ENCODE assay signal across 8 cellular contexts in the genomic region with DNA sequence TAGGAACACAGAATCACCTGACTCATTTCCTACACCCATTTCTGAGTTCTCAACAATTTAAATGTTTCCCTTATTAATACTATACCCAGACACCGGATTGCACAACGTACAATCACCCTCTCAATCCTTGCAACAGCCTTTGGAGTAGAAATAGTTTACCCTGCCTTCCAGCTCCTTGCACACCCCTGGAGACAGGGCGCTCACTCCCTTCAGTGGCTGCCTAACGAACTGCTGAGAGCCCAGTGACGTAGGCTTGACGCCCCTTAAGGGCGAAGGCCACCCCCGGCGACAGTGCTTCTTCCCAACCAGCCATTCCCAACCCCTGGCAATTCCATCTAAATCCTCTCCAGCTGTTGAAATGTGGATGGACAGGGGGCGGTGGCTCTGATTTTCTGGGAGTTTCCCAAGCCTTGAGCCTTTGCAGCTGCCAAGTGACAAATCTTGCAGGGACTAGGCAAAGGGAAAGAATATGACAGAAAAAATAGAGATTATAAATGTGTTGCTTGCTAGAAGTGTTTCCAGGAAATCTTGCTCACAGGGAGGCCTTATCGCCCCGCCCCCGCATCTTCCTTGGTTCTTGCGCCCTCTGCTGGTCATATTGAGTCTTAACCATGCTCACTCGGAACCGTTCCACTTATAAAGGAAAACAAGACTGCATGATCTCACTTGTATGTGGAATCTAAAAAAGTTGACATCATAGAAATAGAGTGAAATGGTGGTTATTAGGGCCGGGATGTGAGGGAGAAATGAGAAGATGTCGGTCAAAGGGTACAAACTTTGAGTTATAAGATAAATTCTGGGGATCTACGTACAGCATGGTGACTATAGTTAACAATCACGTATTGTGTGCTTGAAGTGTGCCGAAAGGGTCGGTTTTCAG. TPM values are rescaled to one million over a fixed set of nuclear protein-coding genes. Genes with fewer than 3 reads are reported as not detected.
DNase-seq lines count a peak whose midpoint lies in the region; ATAC-seq and TF ChIP-seq lines count a peak whose summit lies in the region.

No MANE protein-coding gene starts in this region.

- H3K27me3 Mint-ChIP-seq in naive thymus-derived CD4-positive, alpha-beta T cell: peaks cover 45 to 67% (median 55%) of the 10 kb centered on the region in 5 donors

- H3K4me1 ChIP-seq in OCI-LY7 (ENCODE audit: insufficient read depth, low read length, poor library complexity, severe bottlenecking): no peaks in the 10 kb centered on the region
- peaks cover 9 to 20% of the 10 kb centered on the region in 2 donors for H3K4me1 ChIP-seq in naive thymus-derived CD4-positive, alpha-beta T cell (ENCODE audit: control insufficient read depth in 2 of 2, insufficient read depth in 2 of 2, low read length in 2 of 2)

- peak; percentile 90 for ATAC-seq in naive thymus-derived CD4-positive, alpha-beta T cell
- no peak for ATAC-seq in GM18520 (IDR thresholded peaks at IDR 0.05; ENCODE audit: unreplicated experiment)

- no peaks in the 10 kb centered on the region for H3K9me3 ChIP-seq in OCI-LY7 (ENCODE audit: low read length)
- no peaks in the 10 kb centered on the region for H3K9me3 ChIP-seq in naive thymus-derived CD4-positive, alpha-beta T cell (ENCODE audit: control insufficient read depth in 2 of 3, low read length in 3 of 3)

- H3K27ac Mint-ChIP-seq in naive thymus-derived CD4-positive, alpha-beta T cell: no peak overlapping the region

- peaks cover 26 to 44% (median 28%) of the 10 kb centered on the region in 7 donors for H3K4me1 Mint-ChIP-seq in naive thymus-derived CD4-positive, alpha-beta T cell

- no peak overlapping the region for H3K27ac ChIP-seq in OCI-LY7 (ENCODE audit: low read depth, low read length, poor library complexity, severe bottlenecking)
- H3K27ac ChIP-seq in naive thymus-derived CD4-positive, alpha-beta T cell (ENCODE audit: low read depth, low read length): no peak overlapping the region

- peak overlapping the region in 6 of 10 donors; percentile 0 to 35 (median 2) for H3K4me3 Mint-ChIP-seq in naive thymus-derived CD4-positive, alpha-beta T cell

- H3K4me3 ChIP-seq in OCI-LY7 (ENCODE audit: low read depth, low read length, poor library complexity, severe bottlenecking) (no peak overlapping the region), epithelial cell of proximal tubule (ENCODE audit: low read depth, low read length) (no peak overlapping the region)
- H3K4me3 ChIP-seq in naive thymus-derived CD4-positive, alpha-beta T cell (ENCODE audit: low read length): no peak overlapping the region

- peak; percentile 58 for DNase-seq in DMS79 treated with DMSO at 0.1 percent for 48 hours (lab: John Stamatoyannopoulos, UW)
- DNase-seq in OCI-LY7 (ENCODE audit: low spot score): peak; percentile 84
- DNase-seq in activated T-cell treated with anti-CD3 and anti-CD28 coated beads for 1 hour (ENCODE audit: low read depth): peak; percentile 78
- DNase-seq in epithelial cell of proximal tubule (ENCODE audit: low read depth): peak; percentile 10
- peak; percentile 64 to 83 (median 78) for DNase-seq in naive thymus-derived CD4-positive, alpha-beta T cell
- peak; percentile 66 to 84 for DNase-seq in stimulated activated CD8-positive, alpha-beta memory T cell treated with anti-CD3 and anti-CD28 coated beads, Interleukin-7, amount 100 ng/mL, for 4 hours (ENCODE audit: low read depth in 2 of 2)

- no peak overlapping the region for H3K4me2 ChIP-seq in OCI-LY7 (ENCODE audit: low read length)

- H2AFZ ChIP-seq in OCI-LY7 (ENCODE audit: low read length): no peak overlapping the region

- H3K9me2 ChIP-seq in OCI-LY7 (ENCODE audit: insufficient read depth, low read length): no peaks in the 10 kb centered on the region

- no peak for TF ChIP-seq EP300 in Ishikawa (IDR thresholded peaks at IDR 0.05; ENCODE audit: borderline replicate concordance)

- intact Hi-C loops in OCI-LY7 (cut with micrococcal nuclease; ENCODE audit: unreplicated experiment): loop anchor here (1.0 to 10.0 kb wide), 2 partner anchors 280 to 858 kb away; no protein-coding TSS in a partner anchor
- intact Hi-C loops in naive thymus-derived CD4-positive, alpha-beta T cell (cut with micrococcal nuclease): loop anchor here (1.0 to 10.0 kb wide), 9 partner anchors 136 to 1246 kb away; no protein-coding TSS in a partner anchor

- no TSS peak for BruUV-seq in OCI-LY7 (replicated peaks; lab: Mats Ljungman, UMichigan)

- peaks cover 0 to 25% of the 10 kb centered on the region in 2 donors for H3K27me3 ChIP-seq in naive thymus-derived CD4-positive, alpha-beta T cell (ENCODE audit: control insufficient read depth in 2 of 2, insufficient read depth in 2 of 2, low read length in 2 of 2)

- TF ChIP-seq CTCF in OCI-LY7 (conservative IDR thresholded peaks at IDR 0.05; ENCODE audit: low read length) (peak; percentile 95), epithelial cell of proximal tubule (conservative IDR thresholded peaks at IDR 0.05; ENCODE audit: low read depth, low read length) (peak; percentile 88)

- CTCF ChIA-PET in OCI-LY7 (lab: Charles Lee; ENCODE audit: unreplicated experiment): no interaction called here
- CTCF ChIA-PET in naive thymus-derived CD4-positive, alpha-beta T cell (lab: Charles Lee): interaction anchor here (0.6 to 2.6 kb wide), 8 partner anchors 10 to 1442 kb away, joined by 3 to 15 read pairs (median 3); no protein-coding TSS in a partner anchor

- no peaks in the 10 kb centered on the region for H4K20me1 ChIP-seq in OCI-LY7 (ENCODE audit: insufficient read depth, low read length)

- H3K36me3 ChIP-seq in OCI-LY7 (ENCODE audit: insufficient read depth, low read length): no peaks in the 10 kb centered on the region
- H3K36me3 ChIP-seq in naive thymus-derived CD4-positive, alpha-beta T cell (ENCODE audit: control insufficient read depth in 2 of 3, insufficient read depth in 3 of 3, low read length in 3 of 3): no peaks in the 10 kb centered on the region

- no peaks in the 10 kb centered on the region for H3K36me3 Mint-ChIP-seq in naive thymus-derived CD4-positive, alpha-beta T cell

- no peaks in the 10 kb centered on the region for H3K9me3 Mint-ChIP-seq in naive thymus-derived CD4-positive, alpha-beta T cell

- H3K79me2 ChIP-seq in OCI-LY7 (ENCODE audit: insufficient read depth, low read depth, low read length): no peaks in the 10 kb centered on the region

- TF ChIP-seq RAD21 in Ishikawa (IDR thresholded peaks at IDR 0.05; ENCODE audit: low read depth): peak; percentile 88

- POLR2A ChIA-PET in OCI-LY7 (lab: Charles Lee): interaction anchor here (0.5 kb wide), 1 partner anchor 505 kb away, joined by 3 read pairs; no protein-coding TSS in a partner anchor
- POLR2A ChIA-PET in naive thymus-derived CD4-positive, alpha-beta T cell (lab: Charles Lee): no interaction called here

TF ChIP-seq in Ishikawa, 13 proteins besides CTCF, POLR2A, EP300 and RAD21:
- TF ChIP-seq EGR1 (IDR thresholded peaks at IDR 0.05) (peak; percentile 65; the same call in 1 of the 2 replicates), FOXM1 (IDR thresholded peaks at IDR 0.05; ENCODE audit: borderline replicate concordance, low read depth) (no peak), YY1 (IDR thresholded peaks at IDR 0.05; ENCODE audit: low read depth) (no peak)

RNA-seq across cellular contexts. Expression of a gene that starts 7.6 kb away (rescaled TPM):
- not detected in 2 replicates for total RNA-seq in OCI-LY7 (2014; rRNA removed; shearing (Covaris generic))
- total RNA-seq in OCI-LY7 (2022) (not detected in 2 replicates), epithelial cell of proximal tubule (not detected in 2 replicates)
- total RNA-seq in naive thymus-derived CD4-positive, alpha-beta T cell: under 1 TPM in 2 of 5 experiments, not detected in 3; 0.19 to 0.56 TPM
- not detected for polyA plus RNA-seq in naive thymus-derived CD4-positive, alpha-beta T cell

Comparison
In these comparisons a context has a peak if more than half of its experiments do, and no peak if none do; other contexts are left out.
1. DNase-seq: peak in every context shown above with its lines; median percentile 84 in OCI-LY7; 78 in activated T-cell treated with anti-CD3 and anti-CD28 coated beads for 1 hour; 78 in naive thymus-derived CD4-positive, alpha-beta T cell; 75 in stimulated activated CD8-positive, alpha-beta memory T cell treated with anti-CD3 and anti-CD28 coated beads, Interleukin-7, amount 100 ng/mL, for 4 hours; 58 in DMS79 treated with DMSO at 0.1 percent for 48 hours; 10 in epithelial cell of proximal tubule.